In the genomic region with DNA sequence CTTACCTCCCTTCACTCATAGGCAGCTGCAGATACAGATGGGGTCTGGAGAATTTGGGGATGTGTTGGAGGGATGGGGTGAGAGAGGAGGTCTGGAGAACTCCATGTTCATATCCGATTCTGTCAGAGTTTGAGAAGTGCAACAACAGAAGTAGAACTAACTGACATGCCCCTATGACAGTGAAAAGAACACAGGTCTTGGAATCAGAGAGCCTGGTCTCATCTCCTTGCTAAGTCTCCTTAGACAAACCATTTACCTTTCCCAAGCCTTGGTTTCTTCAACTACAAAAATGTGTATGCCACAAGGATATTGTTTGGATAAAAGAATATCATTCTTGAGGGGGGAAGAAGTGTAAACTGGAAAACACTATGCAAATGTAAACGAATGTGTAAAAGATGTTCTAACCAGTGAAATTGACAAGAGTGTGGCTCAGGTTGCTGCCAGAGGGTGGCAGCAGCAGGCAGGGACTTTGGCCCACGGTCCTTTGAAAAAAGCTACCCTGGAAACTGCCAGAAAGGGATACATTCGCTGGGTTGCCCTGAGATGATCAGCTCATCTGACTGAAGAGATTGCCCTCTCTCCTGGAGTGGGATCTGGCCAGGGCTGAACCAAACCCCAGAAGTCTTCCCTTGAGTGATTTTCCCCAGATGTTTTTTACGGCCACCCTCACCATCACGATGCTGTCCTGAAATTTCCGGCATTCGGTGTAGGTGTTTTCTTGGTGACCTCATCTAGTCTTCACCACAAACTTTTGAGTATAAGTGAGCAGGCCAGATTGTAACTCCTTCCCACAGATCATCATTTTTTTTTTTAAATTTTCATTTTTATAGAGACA, we compare ENCODE assay signal across 8 cellular contexts. TPM values are rescaled to one million over a fixed set of nuclear protein-coding genes. Genes with fewer than 3 reads are reported as not detected.
DNase-seq lines count a peak whose midpoint lies in the region; ATAC-seq and TF ChIP-seq lines count a peak whose summit lies in the region.

No MANE protein-coding gene starts in this region.

- peak; percentile 40 for ATAC-seq in GM19463 (IDR thresholded peaks at IDR 0.05; ENCODE audit: unreplicated experiment)
- peak; percentile 59; the same call in 1 of the 3 replicates for ATAC-seq in RWPE2 (ENCODE audit: low read depth)
- ATAC-seq in aorta (ENCODE audit: low FRiP score) = peak; percentile 53

- POLR2A ChIA-PET in CD8-positive, alpha-beta memory T cell (lab: Charles Lee) = interaction anchor here (1.0 to 4.0 kb wide), 13 partner anchors 10 to 323 kb away, joined by 3 to 42 read pairs (median 12); a partner anchor contains a TSS

- intact Hi-C loops in prostate gland (cut with DNase I) (loop anchor here (5.0 kb wide), 1 partner anchor 320 kb away; no protein-coding TSS in a partner anchor), aorta (cut with DNase I) (loop anchor here (1.0 to 10.0 kb wide), 3 partner anchors 318 to 388 kb away; a partner anchor contains a TSS)

- no peaks in the 10 kb centered on the region for H3K9me3 Mint-ChIP-seq in CD8-positive, alpha-beta memory T cell

- peak overlapping the region; percentile 21 for H3K4me2 ChIP-seq in KMS-11

- H3K36me3 Mint-ChIP-seq in CD8-positive, alpha-beta memory T cell = peaks cover 0 to 2% (median 0%) of the 10 kb centered on the region in 3 donors

- H3K4me3 ChIP-seq in CD8-positive, alpha-beta memory T cell (ENCODE audit: low read length) = peak overlapping the region; percentile 37
- no peak overlapping the region for H3K4me3 ChIP-seq in KMS-11 (IDR thresholded peaks at IDR 0.05; ENCODE audit: insufficient read depth, low read depth, low read length)
- H3K4me3 ChIP-seq in RWPE2 (ENCODE audit: severe bottlenecking) = no peak overlapping the region
- H3K4me3 ChIP-seq in prostate gland = no peak overlapping the region
- no peak overlapping the region for H3K4me3 ChIP-seq in aorta (ENCODE audit: low read length in 2 of 2)

- H3K4me1 ChIP-seq in CD8-positive, alpha-beta memory T cell (ENCODE audit: insufficient read depth, low read length) = peaks cover 42% of the 10 kb centered on the region
- H3K4me1 ChIP-seq in KMS-11 (ENCODE audit: low read depth, poor library complexity, severe bottlenecking) = peaks cover 26% of the 10 kb centered on the region
- H3K4me1 ChIP-seq in RWPE2 (ENCODE audit: insufficient read depth, poor library complexity, severe bottlenecking) = no peaks in the 10 kb centered on the region
- no peaks in the 10 kb centered on the region for H3K4me1 ChIP-seq in prostate gland (replicated peaks)
- no peaks in the 10 kb centered on the region for H3K4me1 ChIP-seq in aorta (ENCODE audit: control insufficient read depth in 1 of 2, insufficient read depth in 2 of 2, low read length in 2 of 2)

- CTCF ChIA-PET in CD8-positive, alpha-beta memory T cell (lab: Charles Lee) = interaction anchor here (0.8 to 8.3 kb wide), 28 partner anchors 9 to 328 kb away, joined by 3 to 172 read pairs (median 6); a partner anchor contains a TSS

- TF ChIP-seq POLR2A in prostate gland (IDR thresholded peaks at IDR 0.05) = no peak

- DNase-seq in CD8-positive, alpha-beta memory T cell = peak; percentile 53 to 81 (median 77)
- DNase-seq in RWPE2 (ENCODE audit: low spot score) (no peak), globus pallidus (ENCODE audit: low spot score) (peak; percentile 39), prostate gland (ENCODE audit: low spot score) (peak; percentile 33), aorta (peak in 1 of 2 donors; percentile 65)
- DNase-seq in activated naive CD4-positive, alpha-beta T cell (lab: John Stamatoyannopoulos, UW) = peak; percentile 21 to 66 (median 33)

- TF ChIP-seq CTCF in KMS-11 (conservative IDR thresholded peaks at IDR 0.05; ENCODE audit: low read depth, low read length) (peak; percentile 72), RWPE2 (IDR thresholded peaks at IDR 0.05; ENCODE audit: poor library complexity, severe bottlenecking) (peak; percentile 85), prostate gland (IDR thresholded peaks at IDR 0.05) (peak in 3 of 4 experiments; percentile 64 to 78 (median 73))

- H3K36me3 ChIP-seq in CD8-positive, alpha-beta memory T cell (ENCODE audit: insufficient read depth, low read length) = no peaks in the 10 kb centered on the region
- no peaks in the 10 kb centered on the region for H3K36me3 ChIP-seq in KMS-11 (ENCODE audit: insufficient read depth)
- no peaks in the 10 kb centered on the region for H3K36me3 ChIP-seq in RWPE2 (ENCODE audit: low read depth)
- H3K36me3 ChIP-seq in prostate gland = no peaks in the 10 kb centered on the region
- H3K36me3 ChIP-seq in aorta (ENCODE audit: control insufficient read depth in 1 of 2, insufficient read depth in 2 of 2, low read length in 1 of 2) = no peaks in the 10 kb centered on the region

- whole genome bisulfite sequencing in prostate gland = 55% methylated on average over 8 of the region's 8 CpGs
- WGBS in aorta, 2 donors = 48% methylated on average over 8 of the region's 8 CpGs

- H3K9ac ChIP-seq in KMS-11 = no peak overlapping the region

- H3K9me3 ChIP-seq in CD8-positive, alpha-beta memory T cell (ENCODE audit: low read length) = no peaks in the 10 kb centered on the region
- H3K9me3 ChIP-seq in RWPE2 (ENCODE audit: severe bottlenecking) = no peaks in the 10 kb centered on the region
- no peaks in the 10 kb centered on the region for H3K9me3 ChIP-seq in prostate gland
- H3K9me3 ChIP-seq in aorta (ENCODE audit: control insufficient read depth, low read length) = no peaks in the 10 kb centered on the region

- H3K4me3 Mint-ChIP-seq in CD8-positive, alpha-beta memory T cell = peak overlapping the region; percentile 66 to 81 (median 79)

- no peaks in the 10 kb centered on the region for H3K79me2 ChIP-seq in KMS-11 (ENCODE audit: insufficient read depth, low read depth)

- peak overlapping the region; percentile 79 for H3K27ac ChIP-seq in CD8-positive, alpha-beta memory T cell (ENCODE audit: low read depth, low read length)
- H3K27ac ChIP-seq in KMS-11 (no peak overlapping the region), RWPE2 (ENCODE audit: poor library complexity, severe bottlenecking) (no peak overlapping the region), prostate gland (no peak overlapping the region), aorta (ENCODE audit: low read depth in 1 of 2, low read length in 2 of 2) (no peak overlapping the region)

- no peaks in the 10 kb centered on the region for H3K27me3 ChIP-seq in CD8-positive, alpha-beta memory T cell (ENCODE audit: insufficient read depth, low read length, poor library complexity, severe bottlenecking)
- H3K27me3 ChIP-seq in KMS-11 (ENCODE audit: insufficient read depth, low read depth) (no peaks in the 10 kb centered on the region), RWPE2 (ENCODE audit: insufficient read depth, poor library complexity, severe bottlenecking) (no peaks in the 10 kb centered on the region), prostate gland (replicated peaks; ENCODE audit: insufficient read depth) (no peaks in the 10 kb centered on the region), aorta (ENCODE audit: control insufficient read depth in 1 of 2, insufficient read depth in 2 of 2, low read length in 1 of 2) (no peaks in the 10 kb centered on the region)

- peak overlapping the region; percentile 23; the same call in 1 of the 2 replicates for H2AFZ ChIP-seq in KMS-11 (ENCODE audit: low read depth)

- H3K27ac Mint-ChIP-seq in CD8-positive, alpha-beta memory T cell = peak overlapping the region; percentile 99 to 100 (median 100)

- H3K27me3 Mint-ChIP-seq in CD8-positive, alpha-beta memory T cell = peaks cover 0 to 1% of the 10 kb centered on the region in 2 donors

- H3K4me1 Mint-ChIP-seq in CD8-positive, alpha-beta memory T cell = peaks cover 43 to 47% (median 47%) of the 10 kb centered on the region in 3 donors

- no peaks in the 10 kb centered on the region for H4K20me1 ChIP-seq in KMS-11 (ENCODE audit: insufficient read depth)

RNA-seq across cellular contexts. Expression of a gene that starts 17.0 kb away (rescaled TPM):
- total RNA-seq in CD8-positive, alpha-beta memory T cell = 100 to 1,000 TPM; 353 to 364 TPM
- 440 TPM for polyA plus RNA-seq in CD8-positive, alpha-beta memory T cell
- total RNA-seq in prostate gland = 1 to 10 TPM in 1 of 2 donors, under 1 TPM in 1; 0.57 to 1.3 TPM
- 1 to 10 TPM; 4.3 to 5.5 TPM for total RNA-seq in aorta
- polyA plus RNA-seq in aorta = 10 to 100 TPM in 1 of 2 donors, under 1 TPM in 1; 0.74 to 12.0 TPM

Comparison
In these comparisons a context has a peak if more than half of its experiments do, and no peak if none do; other contexts are left out.
1. RNA of a gene that starts 17.0 kb away (total RNA-seq): 353 to 364 TPM in CD8-positive, alpha-beta memory T cell; 4.3 to 5.5 TPM in aorta and 0.57 to 1.3 TPM in prostate gland; every median in the first group is over 10 times any median in the second.
2. Peak in every context shown above with its lines, with median percentiles within 50 percentile points of each other: ATAC-seq and CTCF ChIP-seq.